ENCODE assay signal across 8 cellular contexts in genomic region chr17:42016952-42017865, GRCh38. TPM values are rescaled to one million over a fixed set of nuclear protein-coding genes. Genes with fewer than 3 reads are reported as not detected.
DNase-seq lines count a peak whose midpoint lies in the region; ATAC-seq and TF ChIP-seq lines count a peak whose summit lies in the region.

Gene DNAJC7 (minus strand): TSS chr17:42017439. CDS start chr17:42017416, 23 bp downstream.

- DNase-seq in BJ (ENCODE audit: low read depth) (peak; percentile 37), GM19240 (ENCODE audit: insufficient read length, low spot score) (peak; percentile 90), NCI-H526 (lab: John Stamatoyannopoulos, UW) (peak; percentile 90 to 97), dedifferentiated amniotic fluid mesenchymal stem cell (ENCODE audit: extremely low spot score) (peak; percentile 87), left lung (peak; percentile 95 to 98)
- DNase-seq in activated CD4-positive, alpha-beta T cell treated with anti-CD3 and anti-CD28 coated beads, Interleukin-2, amount 10 ng/mL, durations not matched to agents 7 days and 5 days, result peak; percentile 91
- DNase-seq in stimulated activated CD4-positive, alpha-beta T cell treated with anti-CD3 and anti-CD28 coated beads, Interleukin-2, amount 100 ng/mL, for 4 hours (ENCODE audit: low read depth), result peak; percentile 87

- ATAC-seq in HG03460 (IDR thresholded peaks at IDR 0.05; ENCODE audit: unreplicated experiment) (peak; percentile 84), left lung (peak; percentile 94)

- intact Hi-C loops in left lung (cut with DNase I), result loop anchor here in 1 of 2 donors (10.0 kb wide), 1 partner anchor 52 kb away; the partner anchor contains the start of gene CNP

- H3K4me3 ChIP-seq in BJ (ENCODE audit: low read depth, low read length), result peak within 1 kb of the TSS; percentile 89
- peak within 1 kb of the TSS; percentile 90 to 96 for H3K4me3 ChIP-seq in left lung

- H3K36me3 ChIP-seq in BJ (ENCODE audit: control insufficient read depth, insufficient read depth, low read length) (peaks cover under 1% of the 10 kb centered on the region), left lung (peaks cover 0 to 13% of the 10 kb centered on the region in 2 donors)

- POLR2A ChIA-PET in BJ (lab: Charles Lee), result interaction anchor here (0.5 to 0.9 kb wide), 3 partner anchors 15 to 51 kb away, joined by 4 to 10 read pairs (median 5); partner anchors contain the start of gene CNP
- POLR2A ChIA-PET in activated CD4-positive, alpha-beta T cell treated with anti-CD3 and anti-CD28 coated beads, Interleukin-2, amount 10 ng/mL, durations not matched to agents 7 days and 5 days (lab: Charles Lee), result interaction anchor here (0.6 to 1.1 kb wide), 5 partner anchors 91 to 297 kb away, joined by 3 to 6 read pairs (median 4); partner anchors contain the start of gene DHX58

- no peaks in the 10 kb centered on the region for H3K27me3 ChIP-seq in BJ (ENCODE audit: control insufficient read depth, insufficient read depth, low read length)
- no peaks in the 10 kb centered on the region for H3K27me3 ChIP-seq in left lung

- peaks cover 71% of the 10 kb centered on the region for H3K4me1 Mint-ChIP-seq in activated CD4-positive, alpha-beta T cell treated with anti-CD3 and anti-CD28 coated beads, Interleukin-2, amount 10 ng/mL, durations not matched to agents 7 days and 5 days

- H3K36me3 Mint-ChIP-seq in activated CD4-positive, alpha-beta T cell treated with anti-CD3 and anti-CD28 coated beads, Interleukin-2, amount 10 ng/mL, durations not matched to agents 7 days and 5 days (ENCODE audit: low read depth), result peaks cover 13% of the 10 kb centered on the region

- CTCF ChIA-PET in BJ (lab: Yijun Ruan, JAX), result interaction anchor here (0.7 to 5.5 kb wide), 11 partner anchors 9 to 205 kb away, joined by 3 to 59 read pairs (median 4); partner anchors contain the start of gene CNP
- CTCF ChIA-PET in activated CD4-positive, alpha-beta T cell treated with anti-CD3 and anti-CD28 coated beads, Interleukin-2, amount 10 ng/mL, durations not matched to agents 7 days and 5 days (lab: Charles Lee), result interaction anchor here (0.6 to 7.5 kb wide), 16 partner anchors 11 to 1914 kb away, joined by 3 to 71 read pairs (median 4); partner anchors contain the start of genes DHX58 and GHDC

- TF ChIP-seq CTCF in BJ (IDR thresholded peaks at IDR 0.05; ENCODE audit: insufficient read depth, low read depth, low read length) (no peak), left lung (IDR thresholded peaks at IDR 0.05) (no peak)

- no peaks in the 10 kb centered on the region for H3K9me3 ChIP-seq in left lung

- H3K27ac ChIP-seq in left lung, result peak within 1 kb of the TSS; percentile 93 to 94

- H3K4me3 Mint-ChIP-seq in activated CD4-positive, alpha-beta T cell treated with anti-CD3 and anti-CD28 coated beads, Interleukin-2, amount 10 ng/mL, durations not matched to agents 7 days and 5 days, result peak within 1 kb of the TSS; percentile 99

- peak within 1 kb of the TSS; percentile 100 for H3K27ac Mint-ChIP-seq in activated CD4-positive, alpha-beta T cell treated with anti-CD3 and anti-CD28 coated beads, Interleukin-2, amount 10 ng/mL, durations not matched to agents 7 days and 5 days

- no peaks in the 10 kb centered on the region for H3K27me3 Mint-ChIP-seq in activated CD4-positive, alpha-beta T cell treated with anti-CD3 and anti-CD28 coated beads, Interleukin-2, amount 10 ng/mL, durations not matched to agents 7 days and 5 days

- peaks cover 21 to 72% of the 10 kb centered on the region in 2 donors for H3K4me1 ChIP-seq in left lung

- peaks cover 5% of the 10 kb centered on the region for H3K9me3 Mint-ChIP-seq in activated CD4-positive, alpha-beta T cell treated with anti-CD3 and anti-CD28 coated beads, Interleukin-2, amount 10 ng/mL, durations not matched to agents 7 days and 5 days

RNA-seq across cellular contexts. Expression of gene DNAJC7, which starts in this region (rescaled TPM):
- polyA plus RNA-seq in BJ (2011; rRNA removed), result 41.1 and 46.9 TPM in 2 replicates
- polyA minus RNA-seq in BJ (2011; rRNA and poly(A)+ RNA removed), result 33.7 and 36.2 TPM in 2 replicates
- total RNA-seq in activated CD4-positive, alpha-beta T cell treated with anti-CD3 and anti-CD28 coated beads, Interleukin-2, amount 10 ng/mL, durations not matched to agents 7 days and 5 days, result 10 to 100 TPM; 93.3 to 94.8 TPM
- 10 to 100 TPM; 62.1 to 82.0 TPM for total RNA-seq in left lung

Comparison
In these comparisons a context has a peak if more than half of its experiments do, and no peak if none do; other contexts are left out.
1. Peak in every context shown above with its lines: DNase-seq, ATAC-seq, H3K4me3 ChIP-seq and H3K27ac ChIP-seq.
2. DNase-seq: peak in every context shown above with its lines; median percentile 96 in left lung; 94 in NCI-H526; 91 in activated CD4-positive, alpha-beta T cell treated with anti-CD3 and anti-CD28 coated beads, Interleukin-2, amount 10 ng/mL, durations not matched to agents 7 days and 5 days; 90 in GM19240; 87 in dedifferentiated amniotic fluid mesenchymal stem cell; 87 in stimulated activated CD4-positive, alpha-beta T cell treated with anti-CD3 and anti-CD28 coated beads, Interleukin-2, amount 100 ng/mL, for 4 hours; 37 in BJ.